17 cellular contexts compared by ENCODE assay signal in the genomic region with DNA sequence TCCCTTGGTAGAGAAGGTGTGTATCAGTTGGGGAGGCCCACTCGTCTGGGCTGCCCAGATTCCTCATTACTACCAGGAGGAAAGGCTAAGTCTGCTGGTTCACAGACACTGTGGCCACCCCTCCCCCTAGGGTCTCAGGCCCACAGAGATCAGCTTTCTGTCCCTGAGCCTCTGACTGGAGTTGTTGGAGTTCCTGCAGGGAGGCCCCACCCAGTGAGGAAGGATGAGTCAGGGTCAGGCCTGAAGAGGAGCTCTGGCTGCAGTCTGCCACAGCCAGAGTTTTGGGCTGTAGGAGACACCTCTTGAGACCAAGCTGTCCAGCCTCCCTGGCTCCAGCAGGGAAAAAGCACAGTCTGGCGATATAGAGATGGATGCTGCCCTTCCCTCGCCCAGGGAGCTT.
A peak's percentile ranks its signal among the peaks of the same experiment; 100 is the strongest.
DNase-seq lines count a peak whose midpoint lies in the region; TF ChIP-seq lines count a peak whose summit lies in the region.
"Had no signal": no experiment of that assay in that cellular context is flagged by ENCODE, and none has a peak within 500 bp of the region (broad histone marks: within the 10 kb centered on the region; RNA-seq: fewer than 3 reads in every experiment).

No MANE protein-coding gene starts in this region.

- no peak overlapping the region for H2BK120ac ChIP-seq in mesendoderm (ENCODE audit: low read depth, low read length)

- H3K27me3 ChIP-seq in endodermal cell (ENCODE audit: control insufficient read depth, insufficient read depth, low read length, poor library complexity, severe bottlenecking) (no peaks in the 10 kb centered on the region), mesendoderm (ENCODE audit: insufficient read depth, low read length, poor library complexity) (no peaks in the 10 kb centered on the region), GM23248 (replicated peaks; ENCODE audit: insufficient read depth) (no peaks in the 10 kb centered on the region)

- no peak overlapping the region for H3K56ac ChIP-seq in mesendoderm (ENCODE audit: low read length)

- no peak overlapping the region for H3K4me2 ChIP-seq in mesendoderm (ENCODE audit: low read length)
- H3K4me2 ChIP-seq in GM23248 (ENCODE audit: unreplicated experiment) = no peak overlapping the region
- H3K4me2 ChIP-seq: A549, GM23338 had no signal

- H3K4me3 ChIP-seq in endodermal cell (ENCODE audit: low read length) = no peak overlapping the region
- no peak overlapping the region for H3K4me3 ChIP-seq in mesendoderm (ENCODE audit: low read length)
- H3K4me3 ChIP-seq in GM23248 = no peak overlapping the region
- H3K4me3 ChIP-seq: A549, GM23338 had no signal

- no peak overlapping the region for H2AFZ ChIP-seq in GM23248
- H2AFZ ChIP-seq: GM23338 had no signal

- no peaks in the 10 kb centered on the region for H3K9me2 ChIP-seq in GM23248 (ENCODE audit: insufficient read depth)

- H3F3A ChIP-seq in GM23248 (ENCODE audit: insufficient read depth) = no peaks in the 10 kb centered on the region

- no peak overlapping the region for H3K27ac ChIP-seq in endodermal cell (ENCODE audit: low read depth, low read length)
- H3K27ac ChIP-seq in mesendoderm (ENCODE audit: low read depth, low read length) = no peak overlapping the region
- H3K27ac ChIP-seq in GM23248 = no peak overlapping the region
- H3K27ac ChIP-seq: 22Rv1, A549, C4-2B had no signal

- H3K27ac Mint-ChIP-seq in endodermal cell = no peak overlapping the region
- H3K27ac Mint-ChIP-seq: CD4-positive, alpha-beta T cell; GM23338; IgD-negative memory B cell had no signal

- no peaks in the 10 kb centered on the region for H3K9me3 ChIP-seq in endodermal cell (ENCODE audit: control insufficient read depth, low read length)
- no peaks in the 10 kb centered on the region for H3K9me3 ChIP-seq in GM23248 (ENCODE audit: low read depth)
- H3K9me3 ChIP-seq: A549, Caco-2 had no signal

- DNase-seq in NCI-H82 (lab: John Stamatoyannopoulos, UW) (peak; percentile 12), NCI-H82 treated with DMSO at 0.1 percent for 48 hours (lab: John Stamatoyannopoulos, UW; ENCODE audit: unreplicated experiment) (no peak), endodermal cell (peak; percentile 43), mesendoderm (peak; percentile 22), NCI-H2196 (lab: John Stamatoyannopoulos, UW; ENCODE audit: unreplicated experiment) (no peak), SKM-1 treated with dmso at 0.1 percent for 144 hours (lab: John Stamatoyannopoulos, UW; ENCODE audit: unreplicated experiment) (no peak), GM23248 (no peak)
- DNase-seq: AML-193; Caco-2; CD4-positive, alpha-beta T cell; GDM1; HCEC 1CT had no signal

- no peak overlapping the region for H3K4me3 Mint-ChIP-seq in endodermal cell
- H3K4me3 Mint-ChIP-seq: CD4-positive, alpha-beta T cell; GM23338; IgD-negative memory B cell had no signal

- no peak overlapping the region for H3K23ac ChIP-seq in mesendoderm (ENCODE audit: low read length)

- H3K18ac ChIP-seq in mesendoderm (ENCODE audit: low read length) = no peak overlapping the region

- no peak overlapping the region for H3K4ac ChIP-seq in mesendoderm (ENCODE audit: low read depth, low read length)

- 87 to 100% methylated on average over 1 to 3 of the region's 3 CpGs for WGBS in endodermal cell (ENCODE audit: insufficient coverage in 1 of 2, insufficient read length in 1 of 2), 2 experiments
- no CpG with 5 or more reads among the region's 3 CpGs for WGBS in mesendoderm (ENCODE audit: extremely low coverage, insufficient coverage, low lambda C conversion rate)
- 7 to 13% methylated on average over 3 of the region's 3 CpGs for WGBS in GM23248 (ENCODE audit: low coverage in 1 of 2, low lambda C conversion rate in 2 of 2, missing lambda C conversion rate in 2 of 2), 2 experiments

- H3K4me1 Mint-ChIP-seq in endodermal cell = no peaks in the 10 kb centered on the region
- H3K4me1 Mint-ChIP-seq: IgD-negative memory B cell had no signal

- no peaks in the 10 kb centered on the region for H3K79me2 ChIP-seq in mesendoderm (ENCODE audit: control insufficient read depth, insufficient read depth, low read length)
- no peaks in the 10 kb centered on the region for H3K79me2 ChIP-seq in GM23248 (ENCODE audit: insufficient read depth)

- H2BK15ac ChIP-seq in mesendoderm (replicated peaks; ENCODE audit: low read depth) = no peak overlapping the region

- H2BK5ac ChIP-seq in mesendoderm (ENCODE audit: low read length) = no peak overlapping the region

- H3K9ac ChIP-seq in endodermal cell (ENCODE audit: extremely low read depth, low read length, poor library complexity, severe bottlenecking) (no peak overlapping the region), mesendoderm (ENCODE audit: low read length) (no peak overlapping the region), GM23248 (no peak overlapping the region)

- in situ Hi-C loops in GM23248 (cut with MboI) = no loop called here

- H3K27me3 Mint-ChIP-seq in endodermal cell (ENCODE audit: insufficient read depth) = no peaks in the 10 kb centered on the region
- H3K27me3 Mint-ChIP-seq: CD4-positive, alpha-beta T cell; IgD-negative memory B cell had no signal

- H3K36me3 Mint-ChIP-seq in endodermal cell (ENCODE audit: low read depth) = no peaks in the 10 kb centered on the region
- H3K36me3 Mint-ChIP-seq: IgD-negative memory B cell had no signal

- H3K9me3 Mint-ChIP-seq in endodermal cell = peaks cover 13% of the 10 kb centered on the region

- H3K4me1 ChIP-seq in endodermal cell (ENCODE audit: control insufficient read depth, insufficient read depth, low read length) (no peaks in the 10 kb centered on the region), mesendoderm (ENCODE audit: control insufficient read depth, low read depth, low read length) (no peaks in the 10 kb centered on the region), GM23248 (ENCODE audit: insufficient read depth) (no peaks in the 10 kb centered on the region)
- H3K4me1 ChIP-seq: A549, Caco-2 had no signal

- H2AK5ac ChIP-seq in mesendoderm (ENCODE audit: low read length) = no peak overlapping the region

- H3K36me3 ChIP-seq in endodermal cell (ENCODE audit: control insufficient read depth, insufficient read depth, low read length) (no peaks in the 10 kb centered on the region), mesendoderm (ENCODE audit: control insufficient read depth, insufficient read depth, low read length) (no peaks in the 10 kb centered on the region), GM23248 (ENCODE audit: low read depth) (no peaks in the 10 kb centered on the region)

- H3K79me1 ChIP-seq in mesendoderm (ENCODE audit: low read length) = no peaks in the 10 kb centered on the region

- TF ChIP-seq CTCF in endodermal cell (conservative IDR thresholded peaks at IDR 0.05) = no peak

- H4K5ac ChIP-seq in mesendoderm (ENCODE audit: low read length) = no peak overlapping the region

- no peak overlapping the region for H4K8ac ChIP-seq in mesendoderm (ENCODE audit: low read depth, low read length)

- no peaks in the 10 kb centered on the region for H4K20me1 ChIP-seq in GM23248 (ENCODE audit: insufficient read depth)

Comparison
In these comparisons a context has a peak if more than half of its experiments do, and no peak if none do; other contexts are left out.
1. DNase-seq: peak in NCI-H82 (single experiment), endodermal cell (single experiment) and mesendoderm (single experiment); none in NCI-H82 treated with DMSO at 0.1 percent for 48 hours (single experiment), NCI-H2196 (single experiment), SKM-1 treated with dmso at 0.1 percent for 144 hours (single experiment) and GM23248 (single experiment).